ENCODE assay signal across 18 cellular contexts in genomic region chr2:138564586-138565250, GRCh38.
A peak's percentile ranks its signal among the peaks of the same experiment; 100 is the strongest.
DNase-seq lines count a peak whose midpoint lies in the region; ATAC-seq and TF ChIP-seq lines count a peak whose summit lies in the region.
"Had no signal": no experiment of that assay in that cellular context is flagged by ENCODE, and none has a peak within 500 bp of the region (broad histone marks: within the 10 kb centered on the region; RNA-seq: fewer than 3 reads in every experiment).

No MANE protein-coding gene starts in this region.

- H3K27ac ChIP-seq in left ventricle myocardium inferior (replicated peaks) (no peak overlapping the region), RWPE2 (ENCODE audit: poor library complexity, severe bottlenecking) (peak overlapping the region; percentile 20)
- H3K27ac ChIP-seq: A549, SK-N-MC had no signal

- DNase-seq in Right ventricle myocardium inferior (ENCODE audit: missing footprints), result no peak
- DNase-seq in left ventricle myocardium inferior, result no peak
- DNase-seq in RWPE2 (ENCODE audit: low spot score), result no peak
- DNase-seq in iris pigment epithelial cell (ENCODE audit: low read depth), result peak; percentile 44
- DNase-seq in GM19238 (ENCODE audit: insufficient read length, low spot score), result no peak
- DNase-seq in amniotic stem cell (lab: John Stamatoyannopoulos, UW), result no peak
- DNase-seq: C1 segment of cervical spinal cord, NCI-H1105, NCI-H1694 treated with DMSO at 0.1 percent for 48 hours, NCI-H2107, NCI-H446, NCI-H69, RPMI8226 had no signal

- intact Hi-C loops in Right ventricle myocardium inferior (cut with DNase I) (loop anchor here (10.0 kb wide), 1 partner anchor 60 kb away; the partner anchor contains the start of gene SPOPL), left ventricle myocardium inferior (cut with micrococcal nuclease) (no loop called here)

- peaks cover 6% of the 10 kb centered on the region for H3K4me1 ChIP-seq in left ventricle myocardium inferior
- H3K4me1 ChIP-seq in RWPE2 (ENCODE audit: insufficient read depth, poor library complexity, severe bottlenecking), result no peaks in the 10 kb centered on the region
- H3K4me1 ChIP-seq: A549 had no signal

- H3K4me3 ChIP-seq in left ventricle myocardium inferior, result no peak overlapping the region
- no peak overlapping the region for H3K4me3 ChIP-seq in RWPE2 (ENCODE audit: severe bottlenecking)
- H3K4me3 ChIP-seq: A549, SK-N-MC had no signal

- TF ChIP-seq CTCF in left ventricle myocardium inferior (IDR thresholded peaks at IDR 0.05; ENCODE audit: borderline replicate concordance) (no peak), RWPE2 (IDR thresholded peaks at IDR 0.05; ENCODE audit: poor library complexity, severe bottlenecking) (no peak)

- peaks cover 57% of the 10 kb centered on the region for H3K36me3 ChIP-seq in left ventricle myocardium inferior
- H3K36me3 ChIP-seq in RWPE2 (ENCODE audit: low read depth), result peaks cover 21% of the 10 kb centered on the region

- ATAC-seq in Right ventricle myocardium inferior (peak; percentile 67), RWPE2 (ENCODE audit: low read depth) (peak; percentile 85), GM18870 (IDR thresholded peaks at IDR 0.05; ENCODE audit: unreplicated experiment) (no peak)
- no peak for ATAC-seq in activated CD4-positive, CD25-positive, alpha-beta regulatory T cell treated with anti-CD3 and anti-CD28 coated beads, Interleukin-2, amount 50 U/mL, for 24 hours
- ATAC-seq: A549, HepG2 had no signal

- H3K9me3 ChIP-seq in left ventricle myocardium inferior (replicated peaks), result no peaks in the 10 kb centered on the region
- no peaks in the 10 kb centered on the region for H3K9me3 ChIP-seq in RWPE2 (ENCODE audit: severe bottlenecking)
- H3K9me3 ChIP-seq: A549 had no signal

- no peaks in the 10 kb centered on the region for H3K27me3 ChIP-seq in left ventricle myocardium inferior (ENCODE audit: low read depth)
- no peaks in the 10 kb centered on the region for H3K27me3 ChIP-seq in RWPE2 (ENCODE audit: insufficient read depth, poor library complexity, severe bottlenecking)

Comparison
In these comparisons a context has a peak if more than half of its experiments do, and no peak if none do; other contexts are left out.
1. ATAC-seq: peak in Right ventricle myocardium inferior (single experiment) and RWPE2 (single experiment); none in GM18870 (single experiment) and activated CD4-positive, CD25-positive, alpha-beta regulatory T cell treated with anti-CD3 and anti-CD28 coated beads, Interleukin-2, amount 50 U/mL, for 24 hours (0 of 2).